ENCODE assay signal across 11 cellular contexts in genomic region chr10:121668336-121669009, GRCh38.
A peak's percentile ranks its signal among the peaks of the same experiment; 100 is the strongest.
DNase-seq lines count a peak whose midpoint lies in the region; ATAC-seq and FAIRE-seq lines count a peak whose summit lies in the region.
"Had no signal": no experiment of that assay in that cellular context is flagged by ENCODE, and none has a peak within 500 bp of the region (broad histone marks: within the 10 kb centered on the region; RNA-seq: fewer than 3 reads in every experiment).

No MANE protein-coding gene starts in this region.

- no peak overlapping the region for H4K91ac ChIP-seq in mesenchymal stem cell (ENCODE audit: low read length)

- no peak overlapping the region for H3K23ac ChIP-seq in mesenchymal stem cell (ENCODE audit: low read length in 2 of 2)

- no peak overlapping the region for H2AK5ac ChIP-seq in mesenchymal stem cell (ENCODE audit: low read length, severe bottlenecking)

- H3K79me1 ChIP-seq in mesenchymal stem cell (replicated peaks; ENCODE audit: low read length, poor library complexity, severe bottlenecking), result no peaks in the 10 kb centered on the region

- H2AFZ ChIP-seq in mesenchymal stem cell (ENCODE audit: low read depth, low read length), result no peak overlapping the region

- H3K4me2 ChIP-seq in mesenchymal stem cell (ENCODE audit: low read length, poor library complexity, severe bottlenecking), result peak overlapping the region; percentile 31

- H3K14ac ChIP-seq in mesenchymal stem cell (ENCODE audit: low read length in 2 of 2), result no peak overlapping the region

- H2BK15ac ChIP-seq in mesenchymal stem cell (ENCODE audit: low read depth, poor library complexity, severe bottlenecking), result no peak overlapping the region

- H2BK5ac ChIP-seq in mesenchymal stem cell (ENCODE audit: low read depth, low read length, poor library complexity, severe bottlenecking), result no peak overlapping the region

- peaks cover 0 to 7% of the 10 kb centered on the region in 2 experiments for H3K27me3 ChIP-seq in mesenchymal stem cell (ENCODE audit: control insufficient read depth in 1 of 2, insufficient read depth in 1 of 2, low read length in 2 of 2)

- H2BK120ac ChIP-seq in mesenchymal stem cell (ENCODE audit: low read depth, low read length), result no peak overlapping the region

- H3K4me3 ChIP-seq in mesenchymal stem cell (ENCODE audit: insufficient read depth in 1 of 2, low read depth in 1 of 2, low read length in 2 of 2), result no peak overlapping the region

- no peaks in the 10 kb centered on the region for H3K9me3 ChIP-seq in mesenchymal stem cell (ENCODE audit: control insufficient read depth, low read length)

- WGBS in mesenchymal stem cell, result 4% methylated on average over 8 of the region's 8 CpGs

- H4K8ac ChIP-seq in mesenchymal stem cell (ENCODE audit: low read length), result no peak overlapping the region

- DNase-seq in NCI-H1417 (lab: John Stamatoyannopoulos, UW) (peak in 2 of 3 experiments; percentile 12 to 17), NCI-H1417 treated with DMSO at 0.1 percent for 48 hours (lab: John Stamatoyannopoulos, UW) (no peak), ecto neural progenitor cell (ENCODE audit: low spot score) (peak; percentile 70), mesenchymal stem cell (no peak), urothelium cell line (ENCODE audit: low spot score) (peak; percentile 46), T-helper 2 cell (no peak)
- DNase-seq: 8988T, T1000 had no signal

- no peaks in the 10 kb centered on the region for H3K36me3 ChIP-seq in mesenchymal stem cell (ENCODE audit: control insufficient read depth in 1 of 2, insufficient read depth in 2 of 2, low read depth in 1 of 2, low read length in 2 of 2)

- no peak overlapping the region for H3K4ac ChIP-seq in mesenchymal stem cell (ENCODE audit: low read depth in 1 of 2, low read length in 2 of 2)

- H2BK12ac ChIP-seq in mesenchymal stem cell (ENCODE audit: low read length in 2 of 2), result no peak overlapping the region

- no peak overlapping the region for H3K18ac ChIP-seq in mesenchymal stem cell (ENCODE audit: low read depth in 1 of 2, low read length in 2 of 2)

- H3K9ac ChIP-seq in mesenchymal stem cell (ENCODE audit: low read length), result no peak overlapping the region

- no peaks in the 10 kb centered on the region for H3K4me1 ChIP-seq in mesenchymal stem cell (ENCODE audit: control insufficient read depth, insufficient read depth, low read depth, low read length)

- no peak for ATAC-seq in HG02884 (IDR thresholded peaks at IDR 0.05; ENCODE audit: unreplicated experiment)
- ATAC-seq in HG03457 (IDR thresholded peaks at IDR 0.05; ENCODE audit: unreplicated experiment), result no peak

- no peak for FAIRE-seq in urothelium cell line (lab: Jason Lieb, UNC)
- FAIRE-seq: HTR-8/SVneo had no signal

- H3K27ac ChIP-seq in mesenchymal stem cell (ENCODE audit: low read length, poor library complexity, severe bottlenecking), result peak overlapping the region; percentile 33

Comparison
In these comparisons a context has a peak if more than half of its experiments do, and no peak if none do; other contexts are left out.
1. DNase-seq: peak in NCI-H1417 (2 of 3), ecto neural progenitor cell (single experiment) and urothelium cell line (single experiment); none in NCI-H1417 treated with DMSO at 0.1 percent for 48 hours (single experiment), mesenchymal stem cell (single experiment) and T-helper 2 cell (0 of 5).